Comparison of ENCODE assay signal across 27 cellular contexts in the genomic region with DNA sequence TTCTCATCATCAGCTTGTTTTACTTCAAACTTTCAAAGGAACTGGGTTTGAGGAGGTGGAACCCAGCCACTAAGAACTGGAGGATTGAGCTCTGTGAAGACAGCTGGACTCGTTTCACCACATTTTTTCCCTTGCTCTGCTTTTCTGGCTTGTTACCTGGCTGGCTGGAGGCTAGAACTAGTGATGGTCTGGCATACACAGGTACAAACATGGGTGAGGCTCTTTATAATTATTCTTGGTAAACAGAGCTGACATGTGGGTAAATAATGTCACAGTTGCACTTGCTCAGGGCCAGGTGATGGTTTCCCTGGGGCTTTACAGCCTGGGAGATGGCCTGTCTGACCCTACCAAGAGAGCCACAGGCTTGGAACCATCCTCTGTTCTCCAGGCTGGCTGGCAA.
DNase-seq lines count a peak whose midpoint lies in the region; FAIRE-seq lines count a peak whose summit lies in the region.
"Had no signal": no experiment of that assay in that cellular context is flagged by ENCODE, and none has a peak within 500 bp of the region (broad histone marks: within the 10 kb centered on the region; RNA-seq: fewer than 3 reads in every experiment).

No MANE protein-coding gene starts in this region.

- no peaks in the 10 kb centered on the region for H4K20me1 ChIP-seq in Karpas-422 (ENCODE audit: insufficient read depth, low read depth, low read length)

- H3K36me3 ChIP-seq in small intestine (ENCODE audit: control insufficient read depth in 2 of 2, insufficient read depth in 2 of 2, low read length in 2 of 2), result no peaks in the 10 kb centered on the region
- H3K36me3 ChIP-seq in Karpas-422 (ENCODE audit: insufficient read depth, low read length), result no peaks in the 10 kb centered on the region
- H3K36me3 ChIP-seq: heart right ventricle, tibial nerve had no signal

- no peak for FAIRE-seq in small intestine (lab: Jason Lieb, UNC)
- FAIRE-seq: bronchial epithelial cell, GM12878, H1 had no signal

- DNase-seq in DMS153 treated with DMSO at 0.1 percent for 48 hours (lab: John Stamatoyannopoulos, UW; ENCODE audit: unreplicated experiment) (peak; percentile 34), NCI-H69 (lab: John Stamatoyannopoulos, UW) (peak; percentile 69), islet precursor cell (peak; percentile 73), small intestine (peak; percentile 36), head of caudate nucleus (no peak), Karpas-422 (no peak), DMS 273 (lab: John Stamatoyannopoulos, UW; ENCODE audit: unreplicated experiment) (no peak)
- DNase-seq: activated CD8-positive, alpha-beta T cell treated with anti-CD3 and anti-CD28 coated beads, Interleukin-2, amount 10 ng/mL, durations not matched to agents 7 days and 5 days; C1 segment of cervical spinal cord; effector memory CD4-positive, alpha-beta T cell; foreskin fibroblast; heart right ventricle; mesendoderm; naive thymus-derived CD4-positive, alpha-beta T cell; NCI-H1048; NCI-H187 treated with DMSO at 0.1 percent for 48 hours; retina; SK-N-SH; stimulated activated CD4-positive, alpha-beta T cell treated with anti-CD3 and anti-CD28 coated beads, Interleukin-2, amount 100 ng/mL, for 24 hours; T-helper 17 cell had no signal

- H3K9me3 ChIP-seq in small intestine (ENCODE audit: control insufficient read depth, low read depth) (no peaks in the 10 kb centered on the region), Karpas-422 (ENCODE audit: low read length) (no peaks in the 10 kb centered on the region)
- H3K9me3 ChIP-seq: heart right ventricle, SK-N-SH, tibial nerve had no signal

- H3K9me2 ChIP-seq in Karpas-422 (replicated peaks; ENCODE audit: insufficient read depth, low read length), result no peaks in the 10 kb centered on the region
- H3K9me2 ChIP-seq: SK-N-SH had no signal

- intact Hi-C loops in head of caudate nucleus (cut with DNase I), result no loop called here

- H3K4me1 ChIP-seq in small intestine (ENCODE audit: control insufficient read depth in 2 of 2, insufficient read depth in 1 of 2, low read depth in 1 of 2, low read length in 1 of 2) (peaks cover 0 to under 1% of the 10 kb centered on the region in 2 donors), Karpas-422 (ENCODE audit: low read length) (no peaks in the 10 kb centered on the region)
- H3K4me1 ChIP-seq: heart right ventricle had no signal

- H3K4me3 ChIP-seq in small intestine (ENCODE audit: low read depth in 1 of 2, low read length in 2 of 2) (no peak overlapping the region), Karpas-422 (ENCODE audit: low read length) (no peak overlapping the region)
- H3K4me3 ChIP-seq: coronary artery, GM12878, heart right ventricle, skin epidermis, tibial nerve had no signal

- no peak overlapping the region for H3K27ac ChIP-seq in small intestine (ENCODE audit: low read depth in 1 of 2, low read length in 1 of 2)
- no peak overlapping the region for H3K27ac ChIP-seq in Karpas-422 (ENCODE audit: low read length)
- H3K27ac ChIP-seq: coronary artery, heart right ventricle, RWPE1, tibial nerve had no signal

- H3K4me2 ChIP-seq in Karpas-422 (ENCODE audit: low read depth, low read length, poor library complexity, severe bottlenecking), result no peak overlapping the region
- H3K4me2 ChIP-seq: SK-N-SH had no signal

- H3K9ac ChIP-seq in Karpas-422 (ENCODE audit: low read length), result no peak overlapping the region
- H3K9ac ChIP-seq: SK-N-SH had no signal

- H3K79me2 ChIP-seq in Karpas-422 (ENCODE audit: low read length), result no peaks in the 10 kb centered on the region

- no peak overlapping the region for H2AFZ ChIP-seq in Karpas-422 (ENCODE audit: low read length)

- no peaks in the 10 kb centered on the region for H3K27me3 ChIP-seq in small intestine (ENCODE audit: control insufficient read depth in 2 of 2, insufficient read depth in 2 of 2, low read length in 2 of 2)
- no peaks in the 10 kb centered on the region for H3K27me3 ChIP-seq in Karpas-422 (ENCODE audit: low read length)
- H3K27me3 ChIP-seq: tibial nerve had no signal

- 35 to 67% (median 40%) methylated on average over 1 of the region's 1 CpG for WGBS in small intestine, 3 donors

Comparison
In these comparisons a context has a peak if more than half of its experiments do, and no peak if none do; other contexts are left out.
1. DNase-seq: peak in DMS153 treated with DMSO at 0.1 percent for 48 hours (single experiment), NCI-H69 (single experiment), islet precursor cell (single experiment) and small intestine (single experiment); none in head of caudate nucleus (0 of 42), Karpas-422 (single experiment) and DMS 273 (single experiment).